ENCODE assay signal across 13 cellular contexts in genomic region chr14:55329999-55330710, GRCh38. TPM values are rescaled to one million over a fixed set of nuclear protein-coding genes. Genes with fewer than 3 reads are reported as not detected.
A peak's percentile ranks its signal among the peaks of the same experiment; 100 is the strongest.
DNase-seq lines count a peak whose midpoint lies in the region; ATAC-seq, FAIRE-seq and TF ChIP-seq lines count a peak whose summit lies in the region.
"Had no signal": no experiment of that assay in that cellular context is flagged by ENCODE, and none has a peak within 500 bp of the region (broad histone marks: within the 10 kb centered on the region; RNA-seq: fewer than 3 reads in every experiment).

No MANE protein-coding gene starts in this region.

- 0 out of 2 replicates have a peak, but pooled peaks cover 13% of the 10 kb centered on the region for H4K20me1 ChIP-seq in PC-3 (ENCODE audit: low read length)

- H3K4me2 ChIP-seq in PC-3 (ENCODE audit: low read length) = no peak overlapping the region

- CTCF ChIA-PET in PC-3 (lab: Charles Lee) = no interaction called here

- no peak overlapping the region for H2AFZ ChIP-seq in PC-3 (ENCODE audit: low read length)

- FAIRE-seq in GM12892 (lab: Jason Lieb, UNC) = no peak
- FAIRE-seq: GM12878 had no signal

- H3F3A ChIP-seq in PC-3 (ENCODE audit: low read length, unreplicated experiment) = no peaks in the 10 kb centered on the region

- H3K4me1 ChIP-seq in PC-3 (ENCODE audit: insufficient read depth, low read length) (peaks cover 28% of the 10 kb centered on the region), gastrocnemius medialis (peaks cover 71 to 88% of the 10 kb centered on the region in 2 donors)

- TF ChIP-seq POLR2A in gastrocnemius medialis (IDR thresholded peaks at IDR 0.05) (no peak), GM12892 (IDR thresholded peaks at IDR 0.05; ENCODE audit: low read depth, low read length) (no peak)

- no TSS peak for BruUV-seq in PC-3 (replicated peaks; lab: Mats Ljungman, UMichigan)

- H3K79me2 ChIP-seq in PC-3 (ENCODE audit: low read length) = peaks cover 76% of the 10 kb centered on the region

- H3K27me3 ChIP-seq in PC-3 (ENCODE audit: low read length) (no peaks in the 10 kb centered on the region), gastrocnemius medialis (no peaks in the 10 kb centered on the region)

- POLR2A ChIA-PET in PC-3 (lab: Charles Lee; ENCODE audit: unreplicated experiment) = no interaction called here

- no peaks in the 10 kb centered on the region for H3K9me2 ChIP-seq in PC-3 (replicated peaks; ENCODE audit: low read length)

- H3K27ac ChIP-seq in PC-3 (ENCODE audit: low read length) (no peak overlapping the region), gastrocnemius medialis (peak overlapping the region; percentile 7 to 50 (median 29))

- H3K9me3 ChIP-seq in PC-3 (ENCODE audit: low read length) (no peaks in the 10 kb centered on the region), gastrocnemius medialis (no peaks in the 10 kb centered on the region)

- no peak overlapping the region for H3K9ac ChIP-seq in PC-3 (ENCODE audit: low read length)

- in situ Hi-C loops in gastrocnemius medialis (cut with MboI; ENCODE audit: low sequenced_read_pairs in 4 of 4) = no loop called here

- H3K36me3 ChIP-seq in PC-3 (ENCODE audit: low read depth, low read length) (no peaks in the 10 kb centered on the region), gastrocnemius medialis (no peaks in the 10 kb centered on the region)

- H3K4me3 ChIP-seq in PC-3 (ENCODE audit: low read length) (no peak overlapping the region), gastrocnemius medialis (no peak overlapping the region)
- H3K4me3 ChIP-seq: GM12878 had no signal

- peak; percentile 51 for DNase-seq in Daoy (ENCODE audit: low read depth)
- peak; percentile 68 for DNase-seq in PC-3
- DNase-seq in amniotic epithelial cell (ENCODE audit: low read depth) = peak; percentile 41
- DNase-seq in gastrocnemius medialis = no peak
- DNase-seq in DMS153 treated with DMSO at 0.1 percent for 48 hours (lab: John Stamatoyannopoulos, UW; ENCODE audit: unreplicated experiment) = no peak
- no peak for DNase-seq in GM12892 (ENCODE audit: insufficient read length)
- DNase-seq in NCI-H446 treated with DMSO at 0.1 percent for 48 hours (lab: John Stamatoyannopoulos, UW) = no peak
- DNase-seq: activated naive CD8-positive, alpha-beta T cell treated with anti-CD3 and anti-CD28 coated beads, Interleukin-2, amount 10 ng/mL, durations not matched to agents 7 days and 5 days; hypothalamus; NCI-H1930 had no signal

- no peak for TF ChIP-seq CTCF in PC-3 (conservative IDR thresholded peaks at IDR 0.05; ENCODE audit: low read depth, low read length)
- TF ChIP-seq CTCF in gastrocnemius medialis (IDR thresholded peaks at IDR 0.05 in 4 of 5, conservative IDR thresholded peaks at IDR 0.05 in 1 of 5) = no peak

- ATAC-seq in PC-3 = peak; percentile 20; the same call in 1 of the 2 replicates
- ATAC-seq in gastrocnemius medialis = no peak
- ATAC-seq in HG03342 (IDR thresholded peaks at IDR 0.05; ENCODE audit: unreplicated experiment) = no peak
- ATAC-seq: GM12878, sciatic nerve had no signal

- intact Hi-C loops in PC-3 (cut with micrococcal nuclease) (no loop called here), gastrocnemius medialis (cut with DNase I; ENCODE audit: low total_unique reads) (no loop called here)

RNA-seq across cellular contexts. Expression of gene FBXO34, which starts 58.9 kb away (rescaled TPM):
- total RNA-seq in Daoy (2014; rRNA removed; shearing (Covaris generic)) = 16.9 and 24.1 TPM in 2 replicates
- total RNA-seq in PC-3 (2014; rRNA removed) (33.6 and 35.9 TPM in 2 replicates), gastrocnemius medialis (10 to 100 TPM; 26.2 to 55.9 (median 40.7) TPM)
- polyA plus RNA-seq in GM12892 (2012; ENCODE audit: missing spikeins) = 15.1 TPM

Comparison
In these comparisons a context has a peak if more than half of its experiments do, and no peak if none do; other contexts are left out.
1. DNase-seq: peak in Daoy (single experiment), PC-3 (single experiment) and amniotic epithelial cell (single experiment); none in gastrocnemius medialis (0 of 2), DMS153 treated with DMSO at 0.1 percent for 48 hours (single experiment), GM12892 (single experiment) and NCI-H446 treated with DMSO at 0.1 percent for 48 hours (single experiment).